In the genomic region with DNA sequence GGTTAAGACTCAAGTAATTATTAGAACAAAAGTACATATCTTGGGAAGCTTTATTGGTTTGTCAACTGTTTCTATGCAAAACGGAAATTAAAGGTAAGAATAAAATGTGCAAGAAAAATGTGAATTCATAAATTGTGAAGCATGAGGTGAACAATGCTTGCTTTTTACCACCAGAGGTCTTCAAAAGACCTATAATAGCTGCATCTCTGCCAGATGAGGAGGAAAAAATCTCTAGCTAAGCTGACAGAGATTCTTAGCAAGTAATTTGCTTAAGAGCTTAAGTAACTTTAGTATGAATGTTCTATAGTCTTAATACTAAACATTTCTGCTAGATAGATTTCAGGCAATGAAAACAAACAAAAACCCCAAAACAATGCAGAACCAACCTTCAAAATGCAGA, we compare ENCODE assay signal across 10 cellular contexts. TPM values are rescaled to one million over a fixed set of nuclear protein-coding genes. Genes with fewer than 3 reads are reported as not detected.
DNase-seq lines count a peak whose midpoint lies in the region; ATAC-seq and TF ChIP-seq lines count a peak whose summit lies in the region.
"Had no signal": no experiment of that assay in that cellular context is flagged by ENCODE, and none has a peak within 500 bp of the region (broad histone marks: within the 10 kb centered on the region; RNA-seq: fewer than 3 reads in every experiment).

No MANE protein-coding gene starts in this region.

- no peaks in the 10 kb centered on the region for H3K9me3 ChIP-seq in sigmoid colon
- H3K9me3 ChIP-seq: uterus had no signal

- H3K36me3 Mint-ChIP-seq in chondrocyte (ENCODE audit: low read depth), result no peaks in the 10 kb centered on the region
- H3K36me3 Mint-ChIP-seq in activated T-cell treated with anti-CD3 and anti-CD28 coated beads, Interleukin-2, amount 50 U/mL, for 24 hours (ENCODE audit: low read depth), result no peaks in the 10 kb centered on the region

- intact Hi-C loops in sigmoid colon (cut with DNase I), result no loop called here

- no peaks in the 10 kb centered on the region for H3K9me3 Mint-ChIP-seq in chondrocyte (ENCODE audit: low read depth)
- no peaks in the 10 kb centered on the region for H3K9me3 Mint-ChIP-seq in activated T-cell treated with anti-CD3 and anti-CD28 coated beads, Interleukin-2, amount 50 U/mL, for 24 hours

- no peak overlapping the region for H3K4me3 ChIP-seq in sigmoid colon
- H3K4me3 ChIP-seq: uterus had no signal

- peak; percentile 81 for ATAC-seq in GM18861 (IDR thresholded peaks at IDR 0.05; ENCODE audit: unreplicated experiment)
- no peak for ATAC-seq in HG02852 (IDR thresholded peaks at IDR 0.05; ENCODE audit: unreplicated experiment)

- H3K27me3 ChIP-seq in sigmoid colon, result no peaks in the 10 kb centered on the region
- H3K27me3 ChIP-seq: uterus had no signal

- H3K4me3 Mint-ChIP-seq in chondrocyte (ENCODE audit: unreplicated experiment), result no peak overlapping the region
- no peak overlapping the region for H3K4me3 Mint-ChIP-seq in activated T-cell treated with anti-CD3 and anti-CD28 coated beads, Interleukin-2, amount 50 U/mL, for 24 hours

- peak; percentile 48 for TF ChIP-seq CTCF in chondrocyte (IDR thresholded peaks at IDR 0.05)
- no peak for TF ChIP-seq CTCF in sigmoid colon (IDR thresholded peaks at IDR 0.05)

- DNase-seq in ACHN (peak; percentile 37), HT1080 (ENCODE audit: low read depth) (peak; percentile 25), chondrocyte (ENCODE audit: low spot score) (no peak), HuH-7.5 (ENCODE audit: low spot score) (no peak), sigmoid colon (no peak)
- no peak for DNase-seq in activated T-cell treated with anti-CD3 and anti-CD28 coated beads, Interleukin-2, amount 50 U/mL, for 24 hours
- DNase-seq: nucleus accumbens, uterus had no signal

- 56 to 61% methylated on average over 1 of the region's 1 CpG for WGBS in sigmoid colon, 2 donors

- H3K27ac ChIP-seq in sigmoid colon, result no peak overlapping the region
- H3K27ac ChIP-seq: uterus had no signal

- TF ChIP-seq POLR2A in sigmoid colon (IDR thresholded peaks at IDR 0.05), result no peak

- H3K4me1 ChIP-seq in sigmoid colon, result no peaks in the 10 kb centered on the region
- H3K4me1 ChIP-seq: uterus had no signal

- in situ Hi-C loops in ACHN (cut with HindIII; ENCODE audit: low pct_ligation_motif_present, low pct_unique_long_range_greater_than_20kb, low sequenced_read_pairs), result no loop called here

- no peaks in the 10 kb centered on the region for H3K36me3 ChIP-seq in sigmoid colon
- H3K36me3 ChIP-seq: uterus had no signal

- H3K4me1 Mint-ChIP-seq in chondrocyte (ENCODE audit: low read depth), result no peaks in the 10 kb centered on the region
- H3K4me1 Mint-ChIP-seq in activated T-cell treated with anti-CD3 and anti-CD28 coated beads, Interleukin-2, amount 50 U/mL, for 24 hours (ENCODE audit: low read depth), result no peaks in the 10 kb centered on the region

- TF ChIP-seq EP300 in sigmoid colon (IDR thresholded peaks at IDR 0.05), result no peak

- no peak overlapping the region for H3K27ac Mint-ChIP-seq in chondrocyte (ENCODE audit: unreplicated experiment)
- H3K27ac Mint-ChIP-seq in activated T-cell treated with anti-CD3 and anti-CD28 coated beads, Interleukin-2, amount 50 U/mL, for 24 hours, result no peak overlapping the region

- H3K27me3 Mint-ChIP-seq in chondrocyte (ENCODE audit: low read depth), result peaks cover 15% of the 10 kb centered on the region
- H3K27me3 Mint-ChIP-seq in activated T-cell treated with anti-CD3 and anti-CD28 coated beads, Interleukin-2, amount 50 U/mL, for 24 hours, result peaks cover 8% of the 10 kb centered on the region

RNA-seq across cellular contexts. Expression of a gene that starts 54.1 kb away (rescaled TPM):
- 119 and 131 TPM in 2 replicates for total RNA-seq in HT1080 (2014; rRNA removed; shearing (Covaris generic))
- 65.6 and 74.3 TPM in 2 replicates for polyA plus RNA-seq in HT1080 (2015; cell fraction: cytosol; rRNA removed)
- 65.7 and 67.5 TPM in 2 replicates for polyA plus RNA-seq in HT1080 (2015; cell fraction: nucleus; rRNA removed)
- total RNA-seq in chondrocyte (30.3 to 38.9 TPM (median 32.0 TPM) in 3 replicates), sigmoid colon (10 to 100 TPM; 58.2 to 66.4 (median 63.3) TPM)
- polyA plus RNA-seq in sigmoid colon, result 10 to 100 TPM; 19.8 to 29.8 (median 28.3) TPM

Comparison
In these comparisons a context has a peak if more than half of its experiments do, and no peak if none do; other contexts are left out.
1. DNase-seq: peak in ACHN (single experiment) and HT1080 (single experiment); none in chondrocyte (single experiment), activated T-cell treated with anti-CD3 and anti-CD28 coated beads, Interleukin-2, amount 50 U/mL, for 24 hours (single experiment), HuH-7.5 (single experiment) and sigmoid colon (single experiment).